ENCODE assay signal across 8 cellular contexts in genomic region chr2:70248145-70248809, GRCh38. TPM values are rescaled to one million over a fixed set of nuclear protein-coding genes. Genes with fewer than 3 reads are reported as not detected.
DNase-seq lines count a peak whose midpoint lies in the region; ATAC-seq and TF ChIP-seq lines count a peak whose summit lies in the region.

A gene with protein sequence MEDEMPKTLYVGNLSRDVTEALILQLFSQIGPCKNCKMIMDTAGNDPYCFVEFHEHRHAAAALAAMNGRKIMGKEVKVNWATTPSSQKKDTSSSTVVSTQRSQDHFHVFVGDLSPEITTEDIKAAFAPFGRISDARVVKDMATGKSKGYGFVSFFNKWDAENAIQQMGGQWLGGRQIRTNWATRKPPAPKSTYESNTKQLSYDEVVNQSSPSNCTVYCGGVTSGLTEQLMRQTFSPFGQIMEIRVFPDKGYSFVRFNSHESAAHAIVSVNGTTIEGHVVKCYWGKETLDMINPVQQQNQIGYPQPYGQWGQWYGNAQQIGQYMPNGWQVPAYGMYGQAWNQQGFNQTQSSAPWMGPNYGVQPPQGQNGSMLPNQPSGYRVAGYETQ (minus strand): TSS chr2:70248628. CDS start chr2:70248430, 198 bp downstream.

- H3K27ac Mint-ChIP-seq in GM23338 (peak within 1 kb of the TSS; percentile 100), natural killer cell (peak within 1 kb of the TSS; percentile 91 to 98)

- H3K27ac ChIP-seq in DOHH2 (ENCODE audit: low read depth, low read length) (peak within 1 kb of the TSS; percentile 80), GM23338 (ENCODE audit: low read depth) (peak within 1 kb of the TSS; percentile 99)

- H3K9me2 ChIP-seq in DOHH2 (replicated peaks; ENCODE audit: control insufficient read depth, low read length) (no peaks in the 10 kb centered on the region), GM23338 (ENCODE audit: insufficient read depth) (no peaks in the 10 kb centered on the region)

- ATAC-seq in GM23338 = peak; percentile 95
- peak; percentile 94 to 98 (median 96) for ATAC-seq in natural killer cell

- intact Hi-C loops in natural killer cell (cut with micrococcal nuclease) = loop anchor here (1.0 kb wide), 3 partner anchors 45 to 333 kb away; partner anchors contain the start of genes C2orf42, MXD1 and SNRPG

- H3K9me3 ChIP-seq in DOHH2 (ENCODE audit: control insufficient read depth, insufficient read depth, low read length) = no peaks in the 10 kb centered on the region

- H3K27me3 ChIP-seq in DOHH2 (ENCODE audit: control insufficient read depth, low read length) (no peaks in the 10 kb centered on the region), GM23338 (ENCODE audit: insufficient read depth) (no peaks in the 10 kb centered on the region)

- H3K4me2 ChIP-seq in DOHH2 (ENCODE audit: low read length) = peak within 1 kb of the TSS; percentile 69
- peak within 1 kb of the TSS; percentile 87 for H3K4me2 ChIP-seq in GM23338

- peaks cover 20% of the 10 kb centered on the region for H3K27me3 Mint-ChIP-seq in GM23338 (ENCODE audit: insufficient read depth, low read depth, poor library complexity)
- no peaks in the 10 kb centered on the region for H3K27me3 Mint-ChIP-seq in natural killer cell (ENCODE audit: low read depth in 2 of 2)

- H3K4me1 ChIP-seq in DOHH2 (ENCODE audit: control insufficient read depth, low read length) (peaks cover 32% of the 10 kb centered on the region), GM23338 (ENCODE audit: insufficient read depth) (peaks cover 12% of the 10 kb centered on the region)

- peaks cover 7% of the 10 kb centered on the region; the same call in 1 of the 2 replicates for H3F3A ChIP-seq in DOHH2 (ENCODE audit: control insufficient read depth, insufficient read depth)
- H3F3A ChIP-seq in GM23338 (replicated peaks; ENCODE audit: low read depth) = no peaks in the 10 kb centered on the region

- H2AFZ ChIP-seq in GM23338 = no peak within 1 kb of the TSS

- DNase-seq in GM23338 (ENCODE audit: low spot score) = peak; percentile 100
- peak; percentile 97 for DNase-seq in LHCN-M2 (ENCODE audit: low read depth)
- peak; percentile 99 for DNase-seq in RPMI8226
- peak; percentile 97 for DNase-seq in activated T-helper 1 cell treated with anti-CD3 and anti-CD28 coated beads, Interleukin-2, amount 50 U/mL, for 16 hours (ENCODE audit: low read depth in 1 of 2, low spot score in 1 of 2)
- peak; percentile 97 for DNase-seq in fibroblast of mammary gland (ENCODE audit: low read depth)
- DNase-seq in natural killer cell = peak; percentile 97
- peak; percentile 98 for DNase-seq in stimulated activated naive CD4-positive, alpha-beta T cell treated with Interleukin-2 at 50 U/mL for 16 hours (lab: John Stamatoyannopoulos, UW)

- H3K79me2 ChIP-seq in DOHH2 (ENCODE audit: control insufficient read depth, low read length) (peaks cover 52% of the 10 kb centered on the region), GM23338 (replicated peaks; ENCODE audit: insufficient read depth) (peaks cover 50% of the 10 kb centered on the region)

- H3K4me1 Mint-ChIP-seq in GM23338 (peaks cover 18% of the 10 kb centered on the region), natural killer cell (peaks cover 37 to 45% of the 10 kb centered on the region in 2 donors)

- H3K9me3 Mint-ChIP-seq in GM23338 (peaks cover 9% of the 10 kb centered on the region), natural killer cell (no peaks in the 10 kb centered on the region)

- peak within 1 kb of the TSS; percentile 94 for H3K4me3 ChIP-seq in DOHH2 (ENCODE audit: low read length)
- H3K4me3 ChIP-seq in GM23338 = peak within 1 kb of the TSS; percentile 80
- peak within 1 kb of the TSS; percentile 68 for H3K4me3 ChIP-seq in fibroblast of mammary gland (ENCODE audit: control insufficient read depth, low read depth, low read length)

- no peaks in the 10 kb centered on the region for H4K20me1 ChIP-seq in DOHH2 (ENCODE audit: control insufficient read depth, insufficient read depth, low read depth, low read length)
- peaks cover 12% of the 10 kb centered on the region for H4K20me1 ChIP-seq in GM23338 (replicated peaks; ENCODE audit: insufficient read depth)

- TF ChIP-seq CTCF in DOHH2 (IDR thresholded peaks at IDR 0.05; ENCODE audit: low read depth, low read length, poor library complexity, severe bottlenecking) (no peak), GM23338 (conservative IDR thresholded peaks at IDR 0.05; ENCODE audit: low read depth in 2 of 2) (no peak), fibroblast of mammary gland (conservative IDR thresholded peaks at IDR 0.05; ENCODE audit: control insufficient read depth, insufficient read depth, low read depth, low read length) (no peak), natural killer cell (IDR thresholded peaks at IDR 0.05) (no peak)

- H3K36me3 ChIP-seq in DOHH2 (ENCODE audit: control insufficient read depth, low read length) = peaks cover 35% of the 10 kb centered on the region
- no peaks in the 10 kb centered on the region for H3K36me3 ChIP-seq in GM23338 (ENCODE audit: insufficient read depth)

- H3K4me3 Mint-ChIP-seq in GM23338 = peak within 1 kb of the TSS; percentile 98
- peak within 1 kb of the TSS; percentile 98 for H3K4me3 Mint-ChIP-seq in natural killer cell

- H3K36me3 Mint-ChIP-seq in GM23338 (ENCODE audit: low read depth) (peaks cover 30% of the 10 kb centered on the region), natural killer cell (peaks cover 5% of the 10 kb centered on the region)

TF ChIP-seq in GM23338, 12 proteins besides CTCF, POLR2A, EP300 and RAD21:
- TF ChIP-seq, protein P1, sequence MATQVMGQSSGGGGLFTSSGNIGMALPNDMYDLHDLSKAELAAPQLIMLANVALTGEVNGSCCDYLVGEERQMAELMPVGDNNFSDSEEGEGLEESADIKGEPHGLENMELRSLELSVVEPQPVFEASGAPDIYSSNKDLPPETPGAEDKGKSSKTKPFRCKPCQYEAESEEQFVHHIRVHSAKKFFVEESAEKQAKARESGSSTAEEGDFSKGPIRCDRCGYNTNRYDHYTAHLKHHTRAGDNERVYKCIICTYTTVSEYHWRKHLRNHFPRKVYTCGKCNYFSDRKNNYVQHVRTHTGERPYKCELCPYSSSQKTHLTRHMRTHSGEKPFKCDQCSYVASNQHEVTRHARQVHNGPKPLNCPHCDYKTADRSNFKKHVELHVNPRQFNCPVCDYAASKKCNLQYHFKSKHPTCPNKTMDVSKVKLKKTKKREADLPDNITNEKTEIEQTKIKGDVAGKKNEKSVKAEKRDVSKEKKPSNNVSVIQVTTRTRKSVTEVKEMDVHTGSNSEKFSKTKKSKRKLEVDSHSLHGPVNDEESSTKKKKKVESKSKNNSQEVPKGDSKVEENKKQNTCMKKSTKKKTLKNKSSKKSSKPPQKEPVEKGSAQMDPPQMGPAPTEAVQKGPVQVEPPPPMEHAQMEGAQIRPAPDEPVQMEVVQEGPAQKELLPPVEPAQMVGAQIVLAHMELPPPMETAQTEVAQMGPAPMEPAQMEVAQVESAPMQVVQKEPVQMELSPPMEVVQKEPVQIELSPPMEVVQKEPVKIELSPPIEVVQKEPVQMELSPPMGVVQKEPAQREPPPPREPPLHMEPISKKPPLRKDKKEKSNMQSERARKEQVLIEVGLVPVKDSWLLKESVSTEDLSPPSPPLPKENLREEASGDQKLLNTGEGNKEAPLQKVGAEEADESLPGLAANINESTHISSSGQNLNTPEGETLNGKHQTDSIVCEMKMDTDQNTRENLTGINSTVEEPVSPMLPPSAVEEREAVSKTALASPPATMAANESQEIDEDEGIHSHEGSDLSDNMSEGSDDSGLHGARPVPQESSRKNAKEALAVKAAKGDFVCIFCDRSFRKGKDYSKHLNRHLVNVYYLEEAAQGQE (IDR thresholded peaks at IDR 0.05; ENCODE audit: unreplicated experiment) = no peak
- no peak for TF ChIP-seq ETS1 (IDR thresholded peaks at IDR 0.05)
- peak; percentile 87 for TF ChIP-seq POLR2AphosphoS5 (IDR thresholded peaks at IDR 0.05; ENCODE audit: low read depth)
- no peak for TF ChIP-seq JUNB (IDR thresholded peaks at IDR 0.05; ENCODE audit: unreplicated experiment)
- TF ChIP-seq ZNF331 (CRISPR knock-in tag; IDR thresholded peaks at IDR 0.05; ENCODE audit: low read depth) = no peak
- no peak for TF ChIP-seq NANOG (IDR thresholded peaks at IDR 0.05; ENCODE audit: borderline replicate concordance)
- no peak for TF ChIP-seq EZH2phosphoT487 (IDR thresholded peaks at IDR 0.05; ENCODE audit: unreplicated experiment)

RNA-seq across cellular contexts. Expression of the gene that starts here (rescaled TPM):
- total RNA-seq in GM23338 (2014; rRNA removed; shearing (Covaris generic)) = 126 and 179 TPM in 2 replicates
- polyA plus RNA-seq in GM23338 (2016; fragmentation: Nextera tagmentation; extraction: Ambion mirVana) = 101 and 130 TPM in 2 replicates
- total RNA-seq in LHCN-M2 (2014; rRNA removed) = 64.1 and 76.2 TPM in 2 replicates
- polyA plus RNA-seq in LHCN-M2 (2012) = 24.2 TPM
- 100 to 1,000 TPM in 1 of 3 donors, 10 to 100 TPM in 2; 76.9 to 113 (median 93.2) TPM for total RNA-seq in natural killer cell

Comparison
In these comparisons a context has a peak if more than half of its experiments do, and no peak if none do; other contexts are left out.
1. Peak in every context shown above with its lines: DNase-seq, ATAC-seq, H3K4me3 ChIP-seq and H3K27ac ChIP-seq.